In genomic region chr12:72264548-72265175, GRCh38 we compare ENCODE assay signal across 9 cellular contexts. TPM values are rescaled to one million over a fixed set of nuclear protein-coding genes. Genes with fewer than 3 reads are reported as not detected.
DNase-seq lines count a peak whose midpoint lies in the region; ATAC-seq, FAIRE-seq and TF ChIP-seq lines count a peak whose summit lies in the region.
"Had no signal": no experiment of that assay in that cellular context is flagged by ENCODE, and none has a peak within 500 bp of the region (broad histone marks: within the 10 kb centered on the region; RNA-seq: fewer than 3 reads in every experiment).

No MANE protein-coding gene starts in this region.

- H3K4me1 Mint-ChIP-seq in glutamatergic neuron (ENCODE audit: low read depth, unreplicated experiment): peaks cover 30% of the 10 kb centered on the region
- no peaks in the 10 kb centered on the region for H3K4me1 Mint-ChIP-seq in activated T-cell treated with anti-CD3 and anti-CD28 coated beads, Interleukin-2, amount 50 U/mL, for 24 hours (ENCODE audit: low read depth)

- CTCF ChIA-PET in AG04450 (lab: Charles Lee): interaction anchor here (0.5 to 2.9 kb wide), 22 partner anchors 8 to 1053 kb away, joined by 3 to 11 read pairs (median 4); no protein-coding TSS in a partner anchor
- CTCF ChIA-PET in RWPE1 (lab: Yijun Ruan, JAX): interaction anchor here (0.7 to 0.9 kb wide), 3 partner anchors 9 to 1991 kb away, joined by 4 to 8 read pairs (median 5); no protein-coding TSS in a partner anchor

- no peak for ATAC-seq in GM21526 (IDR thresholded peaks at IDR 0.05; ENCODE audit: low FRiP score, unreplicated experiment)
- ATAC-seq: natural killer cell treated with Interleukin-12 subunit alpha and Interleukin-12 subunit beta and Interleukin-15 and Interleukin-18, amount 100 ng/mL, for 72 hours had no signal

- H3K27ac Mint-ChIP-seq in glutamatergic neuron (ENCODE audit: unreplicated experiment): no peak overlapping the region
- H3K27ac Mint-ChIP-seq in activated T-cell treated with anti-CD3 and anti-CD28 coated beads, Interleukin-2, amount 50 U/mL, for 24 hours: no peak overlapping the region
- H3K27ac Mint-ChIP-seq: natural killer cell treated with Interleukin-12 subunit alpha and Interleukin-12 subunit beta and Interleukin-15 and Interleukin-18, amount 100 ng/mL, for 72 hours had no signal

- peaks cover 4% of the 10 kb centered on the region for H3K9me3 Mint-ChIP-seq in glutamatergic neuron (ENCODE audit: unreplicated experiment)
- H3K9me3 Mint-ChIP-seq in activated T-cell treated with anti-CD3 and anti-CD28 coated beads, Interleukin-2, amount 50 U/mL, for 24 hours: no peaks in the 10 kb centered on the region
- H3K9me3 Mint-ChIP-seq: natural killer cell treated with Interleukin-12 subunit alpha and Interleukin-12 subunit beta and Interleukin-15 and Interleukin-18, amount 100 ng/mL, for 72 hours had no signal

- peak; percentile 59 for TF ChIP-seq CTCF in AG04450 (IDR thresholded peaks at IDR 0.05; ENCODE audit: low read depth, low read length)
- peak; percentile 44 for TF ChIP-seq CTCF in RWPE1 (conservative IDR thresholded peaks at IDR 0.05; ENCODE audit: low read depth)
- peak; percentile 40 for TF ChIP-seq CTCF in glutamatergic neuron (IDR thresholded peaks at IDR 0.05; ENCODE audit: partially characterized antibody, unreplicated experiment)
- no peak for TF ChIP-seq CTCF in GM13976 (IDR thresholded peaks at IDR 0.05; ENCODE audit: borderline replicate concordance, control extremely low read depth, extremely low read depth, insufficient read depth, missing control alignments)

- no peak overlapping the region for H3K4me3 Mint-ChIP-seq in glutamatergic neuron (ENCODE audit: unreplicated experiment)
- H3K4me3 Mint-ChIP-seq in activated T-cell treated with anti-CD3 and anti-CD28 coated beads, Interleukin-2, amount 50 U/mL, for 24 hours: no peak overlapping the region
- H3K4me3 Mint-ChIP-seq: natural killer cell treated with Interleukin-12 subunit alpha and Interleukin-12 subunit beta and Interleukin-15 and Interleukin-18, amount 100 ng/mL, for 72 hours had no signal

- H3K27me3 Mint-ChIP-seq in glutamatergic neuron (ENCODE audit: unreplicated experiment): peaks cover 2% of the 10 kb centered on the region
- peaks cover 2% of the 10 kb centered on the region for H3K27me3 Mint-ChIP-seq in activated T-cell treated with anti-CD3 and anti-CD28 coated beads, Interleukin-2, amount 50 U/mL, for 24 hours

- DNase-seq in AG04450 (ENCODE audit: low read depth, low spot score): no peak
- no peak for DNase-seq in GM19239 (ENCODE audit: insufficient read length, low spot score)
- no peak for DNase-seq in RWPE1 (ENCODE audit: low spot score)
- DNase-seq in glutamatergic neuron: no peak
- DNase-seq in GM13976 (ENCODE audit: low spot score): no peak
- DNase-seq in activated T-cell treated with anti-CD3 and anti-CD28 coated beads, Interleukin-2, amount 50 U/mL, for 24 hours: no peak
- DNase-seq in cortex of kidney (lab: John Stamatoyannopoulos, UW): no peak

- H3K9me3 ChIP-seq in AG04450 (ENCODE audit: control insufficient read depth, insufficient read depth, low read length): no peaks in the 10 kb centered on the region

- H3K27ac ChIP-seq in AG04450 (ENCODE audit: low read depth, low read length) (no peak overlapping the region), RWPE1 (no peak overlapping the region)

- H3K36me3 Mint-ChIP-seq in glutamatergic neuron (ENCODE audit: unreplicated experiment): no peaks in the 10 kb centered on the region
- H3K36me3 Mint-ChIP-seq in activated T-cell treated with anti-CD3 and anti-CD28 coated beads, Interleukin-2, amount 50 U/mL, for 24 hours (ENCODE audit: low read depth): no peaks in the 10 kb centered on the region
- H3K36me3 Mint-ChIP-seq: natural killer cell treated with Interleukin-12 subunit alpha and Interleukin-12 subunit beta and Interleukin-15 and Interleukin-18, amount 100 ng/mL, for 72 hours had no signal

- in situ Hi-C loops in GM13976 (cut with MboI; ENCODE audit: low sequenced_read_pairs, unreplicated experiment): no loop called here

- POLR2A ChIA-PET in AG04450 (lab: Yijun Ruan, JAX) (no interaction called here), RWPE1 (lab: Yijun Ruan, JAX; ENCODE audit: low non-redundant PET) (no interaction called here)

- peak; percentile 52 for FAIRE-seq in GM19239 (lab: Jason Lieb, UNC)

- H3K4me3 ChIP-seq in AG04450 (ENCODE audit: low read depth, low read length): no peak overlapping the region

- no peaks in the 10 kb centered on the region for H3K27me3 ChIP-seq in AG04450 (ENCODE audit: control insufficient read depth, insufficient read depth, low read length)

RNA-seq across cellular contexts. Expression of gene TRHDE, which starts 7.5 kb away (rescaled TPM):
- polyA plus RNA-seq in AG04450 (2011; rRNA removed): 71.1 and 90.7 TPM in 2 replicates
- polyA minus RNA-seq in AG04450 (2011; rRNA and poly(A)+ RNA removed): 88.5 and 155 TPM in 2 replicates
- 16.7 TPM for total RNA-seq in glutamatergic neuron (ENCODE audit: unreplicated experiment)
